13 cellular contexts compared by ENCODE assay signal in genomic region chr5:36950586-36951457, GRCh38.
DNase-seq lines count a peak whose midpoint lies in the region; ATAC-seq and TF ChIP-seq lines count a peak whose summit lies in the region.
"Had no signal": no experiment of that assay in that cellular context is flagged by ENCODE, and none has a peak within 500 bp of the region (broad histone marks: within the 10 kb centered on the region; RNA-seq: fewer than 3 reads in every experiment).

No MANE protein-coding gene starts in this region.

- no peaks in the 10 kb centered on the region for H3K27me3 ChIP-seq in foreskin keratinocyte
- H3K27me3 ChIP-seq in CD4-positive, alpha-beta memory T cell (ENCODE audit: insufficient read depth, low read length): no peaks in the 10 kb centered on the region
- H3K27me3 ChIP-seq in adrenal gland: no peaks in the 10 kb centered on the region

- intact Hi-C loops in activated naive CD4-positive, alpha-beta T cell treated with anti-CD3 and anti-CD28 coated beads for 36 hours (cut with micrococcal nuclease): no loop called here
- intact Hi-C loops in CD4-positive, alpha-beta memory T cell (cut with micrococcal nuclease): no loop called here
- intact Hi-C loops in adrenal gland (cut with DNase I): no loop called here

- H3K27me3 Mint-ChIP-seq in activated naive CD4-positive, alpha-beta T cell treated with anti-CD3 and anti-CD28 coated beads, Interleukin-2, amount 50 U/mL, for 24 hours: no peaks in the 10 kb centered on the region
- no peaks in the 10 kb centered on the region for H3K27me3 Mint-ChIP-seq in activated naive CD4-positive, alpha-beta T cell treated with anti-CD3 and anti-CD28 coated beads for 36 hours (ENCODE audit: low read depth)
- H3K27me3 Mint-ChIP-seq in T-helper 17 cell: no peaks in the 10 kb centered on the region
- no peaks in the 10 kb centered on the region for H3K27me3 Mint-ChIP-seq in CD4-positive, alpha-beta memory T cell
- H3K27me3 Mint-ChIP-seq: activated naive CD8-positive, alpha-beta T cell treated with anti-CD3 and anti-CD28 coated beads for 36 hours; IgD-negative memory B cell had no signal

- no peak for DNase-seq in activated naive CD4-positive, alpha-beta T cell treated with anti-CD3 and anti-CD28 coated beads for 36 hours
- no peak for DNase-seq in T-helper 17 cell
- DNase-seq in foreskin keratinocyte: peak; percentile 58 to 76
- no peak for DNase-seq in CD4-positive, alpha-beta memory T cell
- DNase-seq in adrenal gland: no peak
- no peak for DNase-seq in CD1c-positive myeloid dendritic cell (ENCODE audit: extremely low spot score)
- no peak for DNase-seq in activated effector memory CD4-positive, alpha-beta T cell treated with anti-CD3 and anti-CD28 coated beads, Interleukin-2, amount 50 U/mL, for 16 hours
- DNase-seq: activated naive CD8-positive, alpha-beta T cell treated with anti-CD3 and anti-CD28 coated beads for 36 hours; foreskin melanocyte; NCI-H2171 treated with DMSO at 0.1 percent for 48 hours had no signal

- peaks cover 75% of the 10 kb centered on the region for H3K4me1 Mint-ChIP-seq in activated naive CD4-positive, alpha-beta T cell treated with anti-CD3 and anti-CD28 coated beads, Interleukin-2, amount 50 U/mL, for 24 hours
- peaks cover 45% of the 10 kb centered on the region for H3K4me1 Mint-ChIP-seq in activated naive CD4-positive, alpha-beta T cell treated with anti-CD3 and anti-CD28 coated beads for 36 hours (ENCODE audit: low read depth)
- H3K4me1 Mint-ChIP-seq in T-helper 17 cell: peaks cover 29% of the 10 kb centered on the region
- H3K4me1 Mint-ChIP-seq in CD4-positive, alpha-beta memory T cell: peaks cover 38 to 57% (median 47%) of the 10 kb centered on the region in 4 donors

- H3K9me3 Mint-ChIP-seq in activated naive CD4-positive, alpha-beta T cell treated with anti-CD3 and anti-CD28 coated beads, Interleukin-2, amount 50 U/mL, for 24 hours: no peaks in the 10 kb centered on the region
- no peaks in the 10 kb centered on the region for H3K9me3 Mint-ChIP-seq in activated naive CD4-positive, alpha-beta T cell treated with anti-CD3 and anti-CD28 coated beads for 36 hours
- H3K9me3 Mint-ChIP-seq in CD4-positive, alpha-beta memory T cell: no peaks in the 10 kb centered on the region
- H3K9me3 Mint-ChIP-seq: activated naive CD8-positive, alpha-beta T cell treated with anti-CD3 and anti-CD28 coated beads for 36 hours; IgD-negative memory B cell had no signal

- H3K27ac Mint-ChIP-seq in activated naive CD4-positive, alpha-beta T cell treated with anti-CD3 and anti-CD28 coated beads, Interleukin-2, amount 50 U/mL, for 24 hours: peak overlapping the region; percentile 56
- no peak overlapping the region for H3K27ac Mint-ChIP-seq in activated naive CD4-positive, alpha-beta T cell treated with anti-CD3 and anti-CD28 coated beads for 36 hours
- H3K27ac Mint-ChIP-seq in T-helper 17 cell: peak overlapping the region; percentile 51
- peak overlapping the region in 1 of 7 donors; percentile 49 for H3K27ac Mint-ChIP-seq in CD4-positive, alpha-beta memory T cell
- H3K27ac Mint-ChIP-seq: activated naive CD8-positive, alpha-beta T cell treated with anti-CD3 and anti-CD28 coated beads for 36 hours had no signal

- peak overlapping the region; percentile 33 for H3K27ac ChIP-seq in foreskin keratinocyte
- no peak overlapping the region for H3K27ac ChIP-seq in CD4-positive, alpha-beta memory T cell (ENCODE audit: low read depth, low read length)
- H3K27ac ChIP-seq in adrenal gland: no peak overlapping the region

- no peak overlapping the region for H3K4me3 ChIP-seq in CD4-positive, alpha-beta memory T cell (ENCODE audit: low read length in 2 of 2)
- no peak overlapping the region for H3K4me3 ChIP-seq in adrenal gland
- H3K4me3 ChIP-seq: skin epidermis had no signal

- H3K4me1 ChIP-seq in foreskin keratinocyte (peaks cover 51% of the 10 kb centered on the region), adrenal gland (replicated peaks in 1 of 2) (peaks cover 10 to 47% of the 10 kb centered on the region in 2 donors)
- H3K4me1 ChIP-seq in CD4-positive, alpha-beta memory T cell (ENCODE audit: insufficient read depth, low read length): peaks cover 32% of the 10 kb centered on the region

- no peak for TF ChIP-seq CTCF in foreskin keratinocyte (conservative IDR thresholded peaks at IDR 0.05)
- no peak for TF ChIP-seq CTCF in adrenal gland (IDR thresholded peaks at IDR 0.05)

- peaks cover 6% of the 10 kb centered on the region for H3K36me3 ChIP-seq in CD4-positive, alpha-beta memory T cell (ENCODE audit: insufficient read depth, low read length)
- H3K36me3 ChIP-seq in adrenal gland (replicated peaks in 1 of 2): no peaks in the 10 kb centered on the region

- H3K9me3 ChIP-seq in T-helper 17 cell (ENCODE audit: control insufficient read depth, low read length, poor library complexity, severe bottlenecking): no peaks in the 10 kb centered on the region
- H3K9me3 ChIP-seq in CD4-positive, alpha-beta memory T cell (ENCODE audit: control insufficient read depth in 1 of 2, low read length in 2 of 2): no peaks in the 10 kb centered on the region
- no peaks in the 10 kb centered on the region for H3K9me3 ChIP-seq in adrenal gland (replicated peaks in 1 of 3)

- 69 to 77% (median 73%) methylated on average over 5 of the region's 5 CpGs for WGBS in adrenal gland, 4 donors

- ATAC-seq in T-helper 17 cell (no peak), foreskin keratinocyte (peak; percentile 78)

- H3K4me3 Mint-ChIP-seq in activated naive CD4-positive, alpha-beta T cell treated with anti-CD3 and anti-CD28 coated beads, Interleukin-2, amount 50 U/mL, for 24 hours: peak overlapping the region; percentile 20
- no peak overlapping the region for H3K4me3 Mint-ChIP-seq in activated naive CD4-positive, alpha-beta T cell treated with anti-CD3 and anti-CD28 coated beads for 36 hours
- H3K4me3 Mint-ChIP-seq in T-helper 17 cell: peak overlapping the region; percentile 52
- H3K4me3 Mint-ChIP-seq in CD4-positive, alpha-beta memory T cell: peak overlapping the region in 2 of 8 donors; percentile 23 to 43
- H3K4me3 Mint-ChIP-seq: activated naive CD8-positive, alpha-beta T cell treated with anti-CD3 and anti-CD28 coated beads for 36 hours; IgD-negative memory B cell had no signal

- CTCF ChIA-PET in activated naive CD4-positive, alpha-beta T cell treated with anti-CD3 and anti-CD28 coated beads for 36 hours (lab: Charles Lee): interaction anchor here (0.9 to 1.5 kb wide), 2 partner anchors 55 to 211 kb away, joined by 3 to 4 read pairs; no protein-coding TSS in a partner anchor
- CTCF ChIA-PET in CD4-positive, alpha-beta memory T cell (lab: Charles Lee; ENCODE audit: partially characterized antibody): interaction anchor here (0.7 kb wide), 1 partner anchor 73 kb away, joined by 3 read pairs; no protein-coding TSS in a partner anchor

- no peak for TF ChIP-seq POLR2A in adrenal gland (IDR thresholded peaks at IDR 0.05)

- H3K36me3 Mint-ChIP-seq in activated naive CD4-positive, alpha-beta T cell treated with anti-CD3 and anti-CD28 coated beads, Interleukin-2, amount 50 U/mL, for 24 hours: peaks cover 2% of the 10 kb centered on the region
- H3K36me3 Mint-ChIP-seq in activated naive CD4-positive, alpha-beta T cell treated with anti-CD3 and anti-CD28 coated beads for 36 hours (ENCODE audit: low read depth): peaks cover 2% of the 10 kb centered on the region
- H3K36me3 Mint-ChIP-seq in T-helper 17 cell (ENCODE audit: low read depth): no peaks in the 10 kb centered on the region
- H3K36me3 Mint-ChIP-seq in CD4-positive, alpha-beta memory T cell: peaks cover 10 to 18% of the 10 kb centered on the region in 2 donors

- POLR2A ChIA-PET in CD4-positive, alpha-beta memory T cell (lab: Charles Lee; ENCODE audit: partially characterized antibody): interaction anchor here (1.1 kb wide), 1 partner anchor 8 kb away, joined by 4 read pairs; no protein-coding TSS in a partner anchor

Comparison
In these comparisons a context has a peak if more than half of its experiments do, and no peak if none do; other contexts are left out.
1. DNase-seq: peak in foreskin keratinocyte (2 of 2); none in activated naive CD4-positive, alpha-beta T cell treated with anti-CD3 and anti-CD28 coated beads for 36 hours (single experiment), T-helper 17 cell (0 of 3), CD4-positive, alpha-beta memory T cell (0 of 5), adrenal gland (0 of 7), CD1c-positive myeloid dendritic cell (single experiment) and activated effector memory CD4-positive, alpha-beta T cell treated with anti-CD3 and anti-CD28 coated beads, Interleukin-2, amount 50 U/mL, for 16 hours (single experiment).